ENCODE assay signal across 1 cellular context in the genomic region with DNA sequence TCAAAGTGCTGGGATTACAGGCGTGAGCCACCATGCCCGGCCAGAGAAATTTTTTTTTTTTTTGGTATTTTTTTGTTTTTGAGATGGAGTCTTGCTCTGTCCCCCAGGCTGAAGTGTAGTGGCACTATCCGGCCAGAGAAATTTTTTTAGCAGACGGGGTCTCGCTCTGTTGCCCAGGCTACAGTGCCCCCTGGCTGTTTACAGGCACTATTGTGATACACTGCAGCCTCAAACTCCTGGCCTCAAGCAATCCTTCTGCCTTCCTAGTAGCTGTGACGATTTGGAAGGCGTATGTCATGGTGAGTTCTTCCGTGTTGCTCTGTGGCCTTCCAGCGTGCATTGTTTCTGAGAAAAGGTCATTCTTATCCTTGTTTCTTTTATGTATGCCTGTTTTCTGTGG.
TF ChIP-seq lines count a peak whose summit lies in the region.

No MANE protein-coding gene starts in this region.

TF ChIP-seq in HepG2, 621 proteins besides CTCF, POLR2A, EP300 and RAD21:
- TF ChIP-seq ZNF607 (CRISPR knock-in tag; IDR thresholded peaks at IDR 0.05; ENCODE audit: borderline replicate concordance) = no peak
- peak; percentile 27; the same call in 1 of the 2 replicates for TF ChIP-seq ZNF121 (CRISPR knock-in tag; IDR thresholded peaks at IDR 0.05)
